10 cellular contexts compared by ENCODE assay signal in genomic region chr6:56690519-56691200, GRCh38. TPM values are rescaled to one million over a fixed set of nuclear protein-coding genes. Genes with fewer than 3 reads are reported as not detected.
A peak's percentile ranks its signal among the peaks of the same experiment; 100 is the strongest.
DNase-seq lines count a peak whose midpoint lies in the region; ATAC-seq, FAIRE-seq and TF ChIP-seq lines count a peak whose summit lies in the region.
"Had no signal": no experiment of that assay in that cellular context is flagged by ENCODE, and none has a peak within 500 bp of the region (broad histone marks: within the 10 kb centered on the region; RNA-seq: fewer than 3 reads in every experiment).

No MANE protein-coding gene starts in this region.

- H3K36me3 ChIP-seq in heart right ventricle = peaks cover 0 to 5% (median 0%) of the 10 kb centered on the region in 9 donors
- no peaks in the 10 kb centered on the region for H3K36me3 ChIP-seq in HepG2 (replicated peaks in 1 of 2; ENCODE audit: control insufficient read depth in 1 of 2, insufficient read depth in 2 of 2, low read length in 2 of 2)
- H3K36me3 ChIP-seq in transverse colon = no peaks in the 10 kb centered on the region

- TF ChIP-seq CTCF in heart right ventricle (IDR thresholded peaks at IDR 0.05) (no peak), HepG2 (CRISPR knock-in tag; IDR thresholded peaks at IDR 0.05) (no peak), transverse colon (IDR thresholded peaks at IDR 0.05) (no peak)

- CTCF ChIA-PET in HepG2 (lab: Yijun Ruan, JAX; ENCODE audit: low intra/inter-chr PET ratio, low total read pairs) = no interaction called here

- POLR2A ChIA-PET in HepG2 (lab: Yijun Ruan, JAX) = interaction anchor here (0.6 to 4.2 kb wide), 12 partner anchors 12 to 305 kb away, joined by 3 to 52 read pairs (median 3); partner anchors contain the start of gene DST

- TF ChIP-seq RAD21 in HepG2 (CRISPR knock-in tag; IDR thresholded peaks at IDR 0.05) = no peak

- no peaks in the 10 kb centered on the region for H4K20me1 ChIP-seq in HepG2 (ENCODE audit: insufficient read depth, low read length)

- H3K9me3 ChIP-seq in heart right ventricle (no peaks in the 10 kb centered on the region), HepG2 (ENCODE audit: low read length) (no peaks in the 10 kb centered on the region), transverse colon (no peaks in the 10 kb centered on the region)

- peak overlapping the region; percentile 75 for H3K4me2 ChIP-seq in HepG2 (ENCODE audit: low read depth, low read length)

- H2AFZ ChIP-seq in HepG2 (ENCODE audit: low read length) = no peak overlapping the region

- H3K4me3 ChIP-seq in heart right ventricle (peak overlapping the region in 9 of 10 donors; percentile 26 to 58 (median 51)), HepG2 (replicated peaks in 1 of 3; ENCODE audit: insufficient read depth in 1 of 3, low read depth in 2 of 3, low read length in 3 of 3) (peak overlapping the region; percentile 56 to 64 (median 60); a peak in 5 of 6 replicates), transverse colon (peak overlapping the region in 2 of 4 donors; percentile 36 to 46)

- H3K27me3 ChIP-seq in heart right ventricle = no peaks in the 10 kb centered on the region
- no peaks in the 10 kb centered on the region for H3K27me3 ChIP-seq in HepG2 (ENCODE audit: control insufficient read depth in 1 of 2, insufficient read depth in 2 of 2, low read length in 2 of 2)
- H3K27me3 ChIP-seq in transverse colon = no peaks in the 10 kb centered on the region

- 39 to 42% methylated on average over 4 of the region's 4 CpGs for WGBS in heart right ventricle, 2 donors
- WGBS in HepG2 (ENCODE audit: low lambda C conversion rate) = 40% methylated on average over 4 of the region's 4 CpGs
- WGBS in transverse colon (ENCODE audit: low coverage in 1 of 2), 2 donors = 37% methylated on average over 4 of the region's 4 CpGs

- ATAC-seq in heart right ventricle (peak in 1 of 8 donors; percentile 12), Right ventricle myocardium inferior (no peak), HepG2 (peak; percentile 33), GM21723 (IDR thresholded peaks at IDR 0.05; ENCODE audit: unreplicated experiment) (no peak), HG02610 (IDR thresholded peaks at IDR 0.05; ENCODE audit: unreplicated experiment) (no peak)
- ATAC-seq: stimulated activated effector memory CD8-positive, alpha-beta T cell treated with anti-CD3 and anti-CD28 coated beads, Interleukin-12 subunit alpha, Interleukin-12 subunit beta, amount 100 ng/mL, for 72 hours had no signal

- DNase-seq in heart right ventricle (no peak), Right ventricle myocardium inferior (ENCODE audit: missing footprints) (no peak), caudate nucleus (lab: John Stamatoyannopoulos, UW) (no peak), HepG2 (ENCODE audit: low spot score) (peak; percentile 76), transverse colon (no peak), DMS153 (lab: John Stamatoyannopoulos, UW) (no peak)
- DNase-seq: KG1 had no signal

- TF ChIP-seq POLR2A in HepG2 (IDR thresholded peaks at IDR 0.05; ENCODE audit: insufficient read depth in 1 of 2, low read depth in 2 of 2, low read length in 2 of 2) = no peak
- TF ChIP-seq POLR2A in transverse colon (IDR thresholded peaks at IDR 0.05) = no peak

- TSS peak; percentile 77 for BruUV-seq in HepG2 (replicated peaks; lab: Mats Ljungman, UMichigan)

- H3K27ac ChIP-seq in heart right ventricle = peak overlapping the region; percentile 67 to 93 (median 87)
- H3K27ac ChIP-seq in caudate nucleus (ENCODE audit: low read depth, low read length) = peak overlapping the region; percentile 0
- peak overlapping the region; percentile 39 for H3K27ac ChIP-seq in HepG2 (ENCODE audit: extremely low read length, insufficient read depth, low read length)
- peak overlapping the region; percentile 87 to 93 (median 90) for H3K27ac ChIP-seq in transverse colon

- in situ Hi-C loops in HepG2 (cut with HindIII; ENCODE audit: extremely low pct_ligation_motif_present, low pct_unique_long_range_greater_than_20kb) = loop anchor here (5.0 kb wide), 1 partner anchor 48 kb away; the partner anchor contains the start of gene DST
- in situ Hi-C loops in transverse colon (cut with MboI; ENCODE audit: low pct_ligation_motif_present in 1 of 4, low pct_unique_long_range_greater_than_20kb in 1 of 4, low sequenced_read_pairs in 3 of 4) = loop anchor here in 1 of 4 donors (10.0 kb wide), 1 partner anchor 46 kb away; the partner anchor contains the start of gene DST

- intact Hi-C loops in heart right ventricle (cut with DNase I) (no loop called here), Right ventricle myocardium inferior (cut with DNase I) (no loop called here), HepG2 (cut with micrococcal nuclease; ENCODE audit: unreplicated experiment) (loop anchor here (10.0 kb wide), 1 partner anchor 376 kb away; no protein-coding TSS in a partner anchor), transverse colon (cut with DNase I; ENCODE audit: low total_unique reads) (no loop called here)

- peak overlapping the region; percentile 69; the same call in 1 of the 2 replicates for H3K9ac ChIP-seq in HepG2 (ENCODE audit: insufficient read depth, low read depth, low read length)

- H3K79me2 ChIP-seq in HepG2 (ENCODE audit: insufficient read depth, low read length) = peaks cover 13% of the 10 kb centered on the region

- no peak for FAIRE-seq in HepG2 (lab: Jason Lieb, UNC)

- H3K4me1 ChIP-seq in heart right ventricle = peaks cover 0 to 63% (median 41%) of the 10 kb centered on the region in 9 donors
- peaks cover 81% of the 10 kb centered on the region for H3K4me1 ChIP-seq in HepG2 (ENCODE audit: insufficient read depth, low read length)
- peaks cover 6 to 91% (median 53%) of the 10 kb centered on the region in 4 donors for H3K4me1 ChIP-seq in transverse colon

- peak in 1 of 2 experiments; percentile 44; a peak in 1 of 4 replicates for TF ChIP-seq EP300 in HepG2 (IDR thresholded peaks at IDR 0.05; ENCODE audit: low read depth in 2 of 2, low read length in 2 of 2)
- TF ChIP-seq EP300 in HepG2 (CRISPR knock-in tag; IDR thresholded peaks at IDR 0.05; ENCODE audit: borderline replicate concordance) = no peak
- TF ChIP-seq EP300 in transverse colon (IDR thresholded peaks at IDR 0.05; ENCODE audit: low read depth) = no peak

TF ChIP-seq in HepG2, 621 proteins besides CTCF, POLR2A, EP300 and RAD21 (continues in another document):
- no peak; the same call in 1 of the 2 replicates for TF ChIP-seq POLR2G (IDR thresholded peaks at IDR 0.05; ENCODE audit: low read depth, low read length)
- TF ChIP-seq KAT2B (IDR thresholded peaks at IDR 0.05; ENCODE audit: borderline replicate concordance, low read depth, low read length) = no peak
- no peak for TF ChIP-seq TFAP4 (IDR thresholded peaks at IDR 0.05; ENCODE audit: borderline replicate concordance, low read depth)
- TF ChIP-seq RFXANK (CRISPR knock-in tag; IDR thresholded peaks at IDR 0.05) = no peak
- TF ChIP-seq NAIF1 (CRISPR knock-in tag; IDR thresholded peaks at IDR 0.05; ENCODE audit: borderline replicate concordance) = no peak
- no peak for TF ChIP-seq NFE2L2 (IDR thresholded peaks at IDR 0.05; ENCODE audit: low read length)
- TF ChIP-seq ZBTB3 (CRISPR knock-in tag; IDR thresholded peaks at IDR 0.05; ENCODE audit: borderline replicate concordance, low read depth) = no peak
- no peak for TF ChIP-seq SIX4 (CRISPR knock-in tag; IDR thresholded peaks at IDR 0.05)
- no peak for TF ChIP-seq KDM5B (CRISPR knock-in tag; IDR thresholded peaks at IDR 0.05; ENCODE audit: borderline replicate concordance)
- no peak for TF ChIP-seq TMF1 (CRISPR knock-in tag; IDR thresholded peaks at IDR 0.05; ENCODE audit: low read depth)
- no peak for TF ChIP-seq RBM39 (IDR thresholded peaks at IDR 0.05; ENCODE audit: low read depth, low read length, poor library complexity, severe bottlenecking)
- no peak for TF ChIP-seq ZNF724P (CRISPR knock-in tag; IDR thresholded peaks at IDR 0.05; ENCODE audit: borderline replicate concordance)
- TF ChIP-seq NR2C2 (CRISPR knock-in tag; IDR thresholded peaks at IDR 0.05; ENCODE audit: borderline replicate concordance) = no peak
- TF ChIP-seq ZSCAN12 (CRISPR knock-in tag; IDR thresholded peaks at IDR 0.05) = no peak

RNA-seq across cellular contexts. Expression of gene DST, which starts 48.0 kb away (rescaled TPM):
- 100 to 1,000 TPM; 218 to 619 (median 514) TPM for total RNA-seq in heart right ventricle
- polyA plus RNA-seq in heart right ventricle = 100 to 1,000 TPM; 103 to 211 TPM
- total RNA-seq in Right ventricle myocardium inferior = 243 TPM
- total RNA-seq in HepG2 (2016; rRNA removed; fragmentation: Illumina TruSeq; extraction: Trizol) = 61.7 and 89.0 TPM in 2 replicates
- total RNA-seq in HepG2 (2016; cell fraction: cytosol; rRNA removed; fragmentation: Illumina TruSeq; extraction: Trizol; ENCODE audit: low read depth) = 6.5 and 7.8 TPM in 2 replicates
- 56.6 and 87.8 TPM in 2 replicates for total RNA-seq in HepG2 (2016; cell fraction: insoluble cytoplasmic fraction; rRNA removed; fragmentation: Illumina TruSeq; extraction: Trizol)
- 14.8 and 16.7 TPM in 2 replicates for total RNA-seq in HepG2 (2016; cell fraction: membrane; rRNA removed; fragmentation: Illumina TruSeq; extraction: Trizol)
- 273 and 289 TPM in 2 replicates for total RNA-seq in HepG2 (2016; cell fraction: nucleus; rRNA removed; fragmentation: Illumina TruSeq; extraction: Trizol)
- 64.4 and 77.2 TPM in 2 replicates for polyA plus RNA-seq in HepG2 (2011; rRNA removed)
- 23.8 and 26.1 TPM in 2 replicates for polyA plus RNA-seq in HepG2 (2011; cell fraction: cytosol; rRNA removed)
- polyA plus RNA-seq in HepG2 (2011; cell fraction: nucleus; rRNA removed) = 197 and 231 TPM in 2 replicates
- 75.4 and 77.7 TPM in 2 replicates for polyA plus RNA-seq in HepG2 (2012)
- polyA plus RNA-seq in HepG2 (2016; cell fraction: cytosol; fragmentation: Illumina TruSeq; extraction: Trizol; ENCODE audit: low read depth) = 2.7 and 2.9 TPM in 2 replicates
- 38.0 and 39.9 TPM in 2 replicates for polyA plus RNA-seq in HepG2 (2016; cell fraction: insoluble cytoplasmic fraction; fragmentation: Illumina TruSeq; extraction: Trizol; ENCODE audit: low read depth)
- 5.4 and 7.5 TPM in 2 replicates for polyA plus RNA-seq in HepG2 (2016; cell fraction: membrane; fragmentation: Illumina TruSeq; extraction: Trizol; ENCODE audit: low read depth)
- polyA plus RNA-seq in HepG2 (2016; cell fraction: nucleus; fragmentation: Illumina TruSeq; extraction: Trizol; ENCODE audit: insufficient read depth, low read depth) = 155 and 164 TPM in 2 replicates
- polyA minus RNA-seq in HepG2 (2011; rRNA and poly(A)+ RNA removed; ENCODE audit: low replicate concordance) = 62.4 and 124 TPM in 2 replicates
- 53.9 and 66.4 TPM in 2 replicates for polyA minus RNA-seq in HepG2 (2011; cell fraction: cytosol; rRNA and poly(A)+ RNA removed)
- 948 and 1,173 TPM in 2 replicates for polyA minus RNA-seq in HepG2 (2011; cell fraction: nucleus; rRNA and poly(A)+ RNA removed)
- total RNA-seq in transverse colon = 100 to 1,000 TPM; 280 to 535 (median 428) TPM

Comparison
In these comparisons a context has a peak if more than half of its experiments do, and no peak if none do; other contexts are left out.
1. H3K27ac ChIP-seq: peak in every context shown above with its lines; median percentile 90 in transverse colon; 87 in heart right ventricle; 39 in HepG2; 0 in caudate nucleus.